16 cellular contexts compared by ENCODE assay signal in genomic region chr2:119225084-119225864, GRCh38. TPM values are rescaled to one million over a fixed set of nuclear protein-coding genes. Genes with fewer than 3 reads are reported as not detected.
DNase-seq lines count a peak whose midpoint lies in the region; ATAC-seq and TF ChIP-seq lines count a peak whose summit lies in the region.
"Had no signal": no experiment of that assay in that cellular context is flagged by ENCODE, and none has a peak within 500 bp of the region (broad histone marks: within the 10 kb centered on the region; RNA-seq: fewer than 3 reads in every experiment).

No MANE protein-coding gene starts in this region.

- H3K27ac Mint-ChIP-seq in type B pancreatic cell: no peak overlapping the region
- H3K27ac Mint-ChIP-seq in activated T-helper 17 cell treated with anti-CD3 and anti-CD28 coated beads, Interleukin-2, amount 50 U/mL, for 72 hours: no peak overlapping the region
- H3K27ac Mint-ChIP-seq: activated naive CD4-positive, alpha-beta T cell treated with anti-CD3 and anti-CD28 coated beads, Interleukin-2, amount 10 ng/mL, durations not matched to agents 7 days and 5 days; CD4-positive, CD25-positive, alpha-beta regulatory T cell had no signal

- TF ChIP-seq CTCF in SK-N-SH (IDR thresholded peaks at IDR 0.05) (no peak), KMS-11 (conservative IDR thresholded peaks at IDR 0.05; ENCODE audit: low read depth, low read length) (no peak), type B pancreatic cell (conservative IDR thresholded peaks at IDR 0.05) (no peak)

- H3K9me2 ChIP-seq in SK-N-SH: no peaks in the 10 kb centered on the region

- DNase-seq in SK-N-SH (no peak), erythroblast (lab: John Stamatoyannopoulos, UW) (peak; percentile 61 to 63), type B pancreatic cell (ENCODE audit: extremely low spot score, unreplicated experiment) (no peak), HuH-7.5 (ENCODE audit: low spot score) (no peak), Right ventricle myocardium inferior (ENCODE audit: missing footprints) (no peak)
- DNase-seq: activated CD4-positive, alpha-beta T cell treated with anti-CD3 and anti-CD28 coated beads for 48 hours; activated naive CD4-positive, alpha-beta T cell treated with anti-CD3 and anti-CD28 coated beads, Interleukin-2, amount 10 ng/mL, durations not matched to agents 7 days and 5 days; CD4-positive, CD25-positive, alpha-beta regulatory T cell; effector memory CD4-positive, alpha-beta T cell; NCI-H1930; ovary had no signal

- no peak overlapping the region for H3K4me3 ChIP-seq in SK-N-SH (ENCODE audit: low read depth in 2 of 2, low read length in 1 of 2)
- H3K4me3 ChIP-seq in KMS-11 (IDR thresholded peaks at IDR 0.05; ENCODE audit: insufficient read depth, low read depth, low read length): no peak overlapping the region

- CTCF ChIA-PET in SK-N-SH (lab: Yijun Ruan, JAX): interaction anchor here (0.8 to 2.8 kb wide), 8 partner anchors 9 to 85 kb away, joined by 3 to 10 read pairs (median 6); no protein-coding TSS in a partner anchor

- H3K4me2 ChIP-seq in SK-N-SH (peak overlapping the region; percentile 95), KMS-11 (peak overlapping the region; percentile 45; the same call in 1 of the 2 replicates)

- POLR2A ChIA-PET in SK-N-SH (lab: Yijun Ruan, JAX): no interaction called here

- H3F3A ChIP-seq in SK-N-SH (replicated peaks; ENCODE audit: insufficient read depth): no peaks in the 10 kb centered on the region

- no peak for ATAC-seq in SK-N-SH treated with all-trans-retinoic acid at 6 μM for 48 hours
- ATAC-seq in Right ventricle myocardium inferior: no peak
- ATAC-seq in activated T-helper 17 cell treated with anti-CD3 and anti-CD28 coated beads, Interleukin-2, amount 50 U/mL, for 72 hours (replicated peaks): no peak

- H3K4me1 Mint-ChIP-seq in type B pancreatic cell (ENCODE audit: unreplicated experiment): peaks cover 6% of the 10 kb centered on the region
- no peaks in the 10 kb centered on the region for H3K4me1 Mint-ChIP-seq in activated T-helper 17 cell treated with anti-CD3 and anti-CD28 coated beads, Interleukin-2, amount 50 U/mL, for 72 hours
- H3K4me1 Mint-ChIP-seq: activated naive CD4-positive, alpha-beta T cell treated with anti-CD3 and anti-CD28 coated beads, Interleukin-2, amount 10 ng/mL, durations not matched to agents 7 days and 5 days had no signal

- intact Hi-C loops in Right ventricle myocardium inferior (cut with DNase I): no loop called here

- H3K4me1 ChIP-seq in SK-N-SH (ENCODE audit: control insufficient read depth in 1 of 2, insufficient read depth in 2 of 2, low read depth in 1 of 2, low read length in 1 of 2) (peaks cover 0 to 16% of the 10 kb centered on the region in 2 experiments; a peak in 1 of 4 replicates), KMS-11 (ENCODE audit: low read depth, poor library complexity, severe bottlenecking) (no peaks in the 10 kb centered on the region)
- H3K4me1 ChIP-seq: HAP-1 had no signal

- H3K27ac ChIP-seq in SK-N-SH (ENCODE audit: low read depth in 2 of 2, low read length in 1 of 2): no peak overlapping the region
- no peak overlapping the region for H3K27ac ChIP-seq in KMS-11
- H3K27ac ChIP-seq: ovary, SJSA1 had no signal

- no peaks in the 10 kb centered on the region for H3K36me3 Mint-ChIP-seq in type B pancreatic cell
- H3K36me3 Mint-ChIP-seq in activated T-helper 17 cell treated with anti-CD3 and anti-CD28 coated beads, Interleukin-2, amount 50 U/mL, for 72 hours (ENCODE audit: low read depth): no peaks in the 10 kb centered on the region
- H3K36me3 Mint-ChIP-seq: activated naive CD4-positive, alpha-beta T cell treated with anti-CD3 and anti-CD28 coated beads, Interleukin-2, amount 10 ng/mL, durations not matched to agents 7 days and 5 days; CD4-positive, CD25-positive, alpha-beta regulatory T cell had no signal

- no peaks in the 10 kb centered on the region for H3K9me3 ChIP-seq in SK-N-SH
- H3K9me3 ChIP-seq: HAP-1, ovary, SJSA1 had no signal

- H3K27me3 ChIP-seq in SK-N-SH (ENCODE audit: insufficient read depth): no peaks in the 10 kb centered on the region
- H3K27me3 ChIP-seq in KMS-11 (ENCODE audit: insufficient read depth, low read depth): no peaks in the 10 kb centered on the region
- H3K27me3 ChIP-seq: ovary, SJSA1 had no signal

- peaks cover 39% of the 10 kb centered on the region for H3K27me3 Mint-ChIP-seq in type B pancreatic cell
- peaks cover 23% of the 10 kb centered on the region for H3K27me3 Mint-ChIP-seq in activated T-helper 17 cell treated with anti-CD3 and anti-CD28 coated beads, Interleukin-2, amount 50 U/mL, for 72 hours

- H3K36me3 ChIP-seq in SK-N-SH (replicated peaks in 1 of 2; ENCODE audit: control insufficient read depth in 1 of 2, insufficient read depth in 2 of 2, low read length in 1 of 2) (no peaks in the 10 kb centered on the region), KMS-11 (ENCODE audit: insufficient read depth) (no peaks in the 10 kb centered on the region)
- H3K36me3 ChIP-seq: HAP-1, ovary had no signal

- peak overlapping the region; percentile 66 for H3K4me3 Mint-ChIP-seq in type B pancreatic cell
- H3K4me3 Mint-ChIP-seq in activated T-helper 17 cell treated with anti-CD3 and anti-CD28 coated beads, Interleukin-2, amount 50 U/mL, for 72 hours: no peak overlapping the region
- H3K4me3 Mint-ChIP-seq: activated naive CD4-positive, alpha-beta T cell treated with anti-CD3 and anti-CD28 coated beads, Interleukin-2, amount 10 ng/mL, durations not matched to agents 7 days and 5 days had no signal

- TF ChIP-seq RAD21 in SK-N-SH (IDR thresholded peaks at IDR 0.05; ENCODE audit: low read length): no peak

- H4K20me1 ChIP-seq in SK-N-SH (ENCODE audit: insufficient read depth) (no peaks in the 10 kb centered on the region), KMS-11 (ENCODE audit: insufficient read depth) (no peaks in the 10 kb centered on the region)

- 96% methylated on average over 5 of the region's 7 CpGs for WGBS in SK-N-SH (ENCODE audit: low lambda C conversion rate)

- H3K9me3 Mint-ChIP-seq in type B pancreatic cell: no peaks in the 10 kb centered on the region
- no peaks in the 10 kb centered on the region for H3K9me3 Mint-ChIP-seq in activated T-helper 17 cell treated with anti-CD3 and anti-CD28 coated beads, Interleukin-2, amount 50 U/mL, for 72 hours
- H3K9me3 Mint-ChIP-seq: activated naive CD4-positive, alpha-beta T cell treated with anti-CD3 and anti-CD28 coated beads, Interleukin-2, amount 10 ng/mL, durations not matched to agents 7 days and 5 days had no signal

- H2AFZ ChIP-seq in SK-N-SH (ENCODE audit: low read depth): no peak overlapping the region
- H2AFZ ChIP-seq in KMS-11 (ENCODE audit: low read depth): no peak overlapping the region

- TF ChIP-seq EP300 in SK-N-SH (IDR thresholded peaks at IDR 0.05; ENCODE audit: borderline replicate concordance in 1 of 2, low read depth in 1 of 2, low read length in 1 of 2): no peak

- H3K9ac ChIP-seq in SK-N-SH (no peak overlapping the region), KMS-11 (no peak overlapping the region)

- no peak for TF ChIP-seq POLR2A in erythroblast (IDR thresholded peaks at IDR 0.05; ENCODE audit: low read length)

- H3K79me2 ChIP-seq in SK-N-SH (ENCODE audit: insufficient read depth): no peaks in the 10 kb centered on the region
- no peaks in the 10 kb centered on the region for H3K79me2 ChIP-seq in KMS-11 (ENCODE audit: insufficient read depth, low read depth)

TF ChIP-seq in SK-N-SH, 30 proteins besides CTCF, POLR2A, EP300 and RAD21:
- TF ChIP-seq NFIC (IDR thresholded peaks at IDR 0.05; ENCODE audit: borderline replicate concordance) (no peak), GATA2 (CRISPR knock-in tag; IDR thresholded peaks at IDR 0.05) (no peak), RCOR1 (IDR thresholded peaks at IDR 0.05; ENCODE audit: low read length) (no peak), SIN3A (IDR thresholded peaks at IDR 0.05; ENCODE audit: borderline replicate concordance, low read depth, low read length) (no peak), MXI1 (IDR thresholded peaks at IDR 0.05; ENCODE audit: low read depth, low read length) (no peak), FOSL2 (IDR thresholded peaks at IDR 0.05; ENCODE audit: borderline replicate concordance, low read depth) (no peak), TEAD4 (IDR thresholded peaks at IDR 0.05; ENCODE audit: borderline replicate concordance, insufficient read depth) (no peak), CHD2 (IDR thresholded peaks at IDR 0.05; ENCODE audit: low read length, partially characterized antibody) (no peak), RFX5 (IDR thresholded peaks at IDR 0.05; ENCODE audit: low read length) (no peak), MEF2A (IDR thresholded peaks at IDR 0.05; ENCODE audit: borderline replicate concordance, low read depth) (no peak), JUND (IDR thresholded peaks at IDR 0.05) (no peak)

TF ChIP-seq in SK-N-SH treated with all-trans-retinoic acid at 6 μM for 48 hours, 23 proteins besides CTCF, POLR2A, EP300 and RAD21:
- no peak for TF ChIP-seq BACH2 (CRISPR knock-in tag; IDR thresholded peaks at IDR 0.05; ENCODE audit: borderline replicate concordance)
- TF ChIP-seq GLIS3 (CRISPR knock-in tag; IDR thresholded peaks at IDR 0.05): no peak
- no peak for TF ChIP-seq SNAI2 (CRISPR knock-in tag; IDR thresholded peaks at IDR 0.05)
- no peak for TF ChIP-seq PATZ1 (CRISPR knock-in tag; IDR thresholded peaks at IDR 0.05; ENCODE audit: borderline replicate concordance)
- no peak for TF ChIP-seq CSDC2 (CRISPR knock-in tag; IDR thresholded peaks at IDR 0.05)

RNA-seq across cellular contexts. Expression of gene STEAP3, which starts 1.6 kb away (rescaled TPM):
- polyA plus RNA-seq in SK-N-SH (2012; rRNA removed): 30.6 and 34.3 TPM in 2 replicates
- 14.6 and 22.5 TPM in 2 replicates for polyA plus RNA-seq in SK-N-SH (2012; cell fraction: cytosol; rRNA removed)
- 41.1 and 47.5 TPM in 2 replicates for polyA plus RNA-seq in SK-N-SH (2012; cell fraction: nucleus; rRNA removed)
- 19.0 and 25.5 TPM in 2 replicates for total RNA-seq in type B pancreatic cell (ENCODE audit: low replicate concordance)
- 12.9 TPM for total RNA-seq in Right ventricle myocardium inferior
- total RNA-seq in activated T-helper 17 cell treated with anti-CD3 and anti-CD28 coated beads, Interleukin-2, amount 50 U/mL, for 72 hours: under 1 TPM in 1 of 2 donors, not detected in 1; 0.11 TPM
- total RNA-seq: CD4-positive, CD25-positive, alpha-beta regulatory T cell had no signal
- polyA plus RNA-seq: CD4-positive, CD25-positive, alpha-beta regulatory T cell had no signal

Comparison
In these comparisons a context has a peak if more than half of its experiments do, and no peak if none do; other contexts are left out.
1. DNase-seq: peak in erythroblast (2 of 2); none in SK-N-SH (single experiment), type B pancreatic cell (single experiment), HuH-7.5 (single experiment) and Right ventricle myocardium inferior (single experiment).
2. RNA of gene STEAP3, which starts 1.6 kb away (total RNA-seq): 19.0 to 25.5 TPM in type B pancreatic cell and 12.9 TPM in Right ventricle myocardium inferior (single experiment); 0.11 TPM in activated T-helper 17 cell treated with anti-CD3 and anti-CD28 coated beads, Interleukin-2, amount 50 U/mL, for 72 hours; every median in the first group is over 10 times any median in the second.